Comparison of ENCODE assay signal across 22 cellular contexts in genomic region chr4:133263082-133263481, GRCh38.
"Had no signal": no experiment of that assay in that cellular context is flagged by ENCODE, and none has a peak within 500 bp of the region (broad histone marks: within the 10 kb centered on the region; RNA-seq: fewer than 3 reads in every experiment).

No MANE protein-coding gene starts in this region.

- FAIRE-seq: colon, islet of Langerhans, urothelium cell line had no signal

- H3K36me3 ChIP-seq: esophagus squamous epithelium, gastroesophageal sphincter, ovary, right atrium auricular region, sigmoid colon, stomach, thoracic aorta had no signal

- H3K4me3 ChIP-seq: esophagus squamous epithelium, gastroesophageal sphincter, ovary, right atrium auricular region, sigmoid colon, skin epidermis, stomach, thoracic aorta had no signal

- H3K27me3 ChIP-seq: esophagus squamous epithelium, gastroesophageal sphincter, ovary, right atrium auricular region, sigmoid colon, stomach had no signal

- H3K27ac ChIP-seq: esophagus squamous epithelium, gastroesophageal sphincter, ovary, right atrium auricular region, sigmoid colon, skin epidermis, stomach, thoracic aorta had no signal

- ATAC-seq: effector memory CD8-positive, alpha-beta T cell; gastroesophageal sphincter; left lobe of liver; natural killer cell had no signal

- H3K4me1 ChIP-seq: esophagus squamous epithelium, gastroesophageal sphincter, right atrium auricular region, sigmoid colon, stomach had no signal

- H3K9me3 ChIP-seq: esophagus squamous epithelium, gastroesophageal sphincter, ovary, right atrium auricular region, sigmoid colon, stomach, thoracic aorta had no signal

- DNase-seq: effector memory CD8-positive, alpha-beta T cell; esophagus squamous epithelium; foreskin fibroblast; glutamatergic neuron; kidney glomerular epithelial cell; mammary epithelial cell; natural killer cell; nucleus accumbens; ovary; sigmoid colon; stimulated activated CD4-positive, alpha-beta T cell treated with anti-CD3 and anti-CD28 coated beads, Interleukin-12 subunit alpha, Interleukin-12 subunit beta, amount 100 ng/mL, for 4 hours; stimulated activated naive CD4-positive, alpha-beta T cell; stomach; substantia nigra had no signal
